Comparison of ENCODE assay signal across 34 cellular contexts in the genomic region with DNA sequence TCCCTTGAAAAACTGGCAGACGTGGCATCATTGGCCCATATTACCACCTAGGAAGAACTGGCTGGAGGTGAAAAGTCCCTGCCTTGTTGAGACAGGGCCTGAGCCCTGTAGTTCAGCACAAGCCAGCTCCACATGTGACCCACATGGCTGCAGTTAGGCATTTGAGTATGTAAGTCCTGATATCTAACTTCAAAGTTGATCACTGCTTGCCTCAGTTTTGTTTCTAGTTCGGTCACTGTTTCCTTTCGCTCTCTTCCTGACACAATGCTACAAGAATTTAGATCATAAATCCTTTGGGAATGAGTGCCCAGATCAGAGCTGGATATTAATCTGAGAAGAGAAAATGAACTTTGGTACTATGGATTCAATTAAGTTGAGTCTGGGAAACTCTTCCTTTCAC. TPM values are rescaled to one million over a fixed set of nuclear protein-coding genes. Genes with fewer than 3 reads are reported as not detected.
"Had no signal": no experiment of that assay in that cellular context is flagged by ENCODE, and none has a peak within 500 bp of the region (broad histone marks: within the 10 kb centered on the region; RNA-seq: fewer than 3 reads in every experiment).

No MANE protein-coding gene starts in this region.

- H3K9me3 ChIP-seq: left ventricle myocardium inferior, mucosa of descending colon, pancreas, prostate gland, sigmoid colon, tibial nerve, upper lobe of left lung, vagina had no signal

- H3K4me3 ChIP-seq: hepatocyte, left ventricle myocardium inferior, lung, mucosa of descending colon, pancreas, prostate gland, sigmoid colon, smooth muscle cell, tibial nerve, upper lobe of left lung, vagina had no signal

- H3K4me1 ChIP-seq: left ventricle myocardium inferior, pancreas, prostate gland, sigmoid colon, tibial nerve, upper lobe of left lung, vagina had no signal

- H3K4me2 ChIP-seq: hepatocyte, smooth muscle cell had no signal

- FAIRE-seq: pancreas had no signal

- H3K27ac ChIP-seq: left ventricle myocardium inferior, pancreas, prostate gland, sigmoid colon, tibial nerve, upper lobe of left lung, vagina had no signal

- H3K27me3 ChIP-seq: hepatocyte, sigmoid colon, tibial nerve, upper lobe of left lung, vagina had no signal

- H3K36me3 ChIP-seq: left ventricle myocardium inferior, pancreas, prostate gland, sigmoid colon, tibial nerve, upper lobe of left lung, vagina had no signal

- H3K79me2 ChIP-seq: hepatocyte had no signal

- DNase-seq: islet precursor cell; left ventricle myocardium inferior; midbrain; mucosa of descending colon; naive thymus-derived CD4-positive, alpha-beta T cell; pancreas; posterior cingulate gyrus; retina; right cardiac atrium; sigmoid colon; stimulated activated CD4-positive, alpha-beta T cell treated with anti-CD3 and anti-CD28 coated beads, Interleukin-1b, Interleukin-23, amount 100 ng/mL, for 48 hours; stimulated activated CD4-positive, alpha-beta T cell treated with anti-CD3 and anti-CD28 coated beads, Interleukin-2, amount 100 ng/mL, for 48 hours; stimulated activated CD4-positive, alpha-beta T cell treated with anti-CD3 and anti-CD28 coated beads, Interleukin-4, amount 100 ng/mL, for 4 hours; stimulated activated CD8-positive, alpha-beta memory T cell treated with anti-CD3 and anti-CD28 coated beads, Interleukin-4, amount 100 ng/mL, for 48 hours; stimulated activated naive CD4-positive, alpha-beta T cell treated with Interleukin-2 at 50 U/mL for 16 hours; stimulated activated naive CD8-positive, alpha-beta T cell treated with anti-CD3 and anti-CD28 coated beads, Interleukin-15, amount 100 ng/mL, for 72 hours; substantia nigra; upper lobe of left lung had no signal

- H2AFZ ChIP-seq: hepatocyte had no signal

- ATAC-seq: mucosa of descending colon; naive thymus-derived CD4-positive, alpha-beta T cell; natural killer cell treated with Interleukin-12 subunit alpha and Interleukin-12 subunit beta and Interleukin-15 and Interleukin-18, amount 100 ng/mL, for 72 hours; pancreas; right cardiac atrium; stimulated activated memory B cell treated with anti-CD40 and anti-IgM and Interleukin-4, amounts not matched to agents 10 μg/mL and 1 μg/mL and 100 μg/mL, for 72 hours; stimulated activated naive CD8-positive, alpha-beta T cell treated with anti-CD3 and anti-CD28 coated beads, Interleukin-15, amount 100 ng/mL, for 72 hours had no signal

RNA-seq across cellular contexts. Expression of a gene that starts 48.4 kb away (rescaled TPM):
- total RNA-seq: kidney epithelial cell; left ventricle myocardium inferior; lower leg skin; lung; mesenteric fat pad; mucosa of descending colon; myocyte; naive thymus-derived CD4-positive, alpha-beta T cell; natural killer cell treated with Interleukin-12 subunit alpha and Interleukin-12 subunit beta and Interleukin-15 and Interleukin-18, amount 100 ng/mL, for 72 hours; omental fat pad; pancreas; right cardiac atrium; sigmoid colon; smooth muscle cell; temporal lobe; tibial nerve; upper lobe of left lung; vagina had no signal
- polyA plus RNA-seq: hepatocyte; lung; naive thymus-derived CD4-positive, alpha-beta T cell; neural cell; pancreas; right cardiac atrium; sigmoid colon; smooth muscle cell; urinary bladder had no signal

RNA-seq across cellular contexts. Expression of a gene that starts 52.1 kb away (rescaled TPM):
- polyA plus RNA-seq: smooth muscle cell had no signal
